Comparison of ENCODE assay signal across 9 cellular contexts in the genomic region with DNA sequence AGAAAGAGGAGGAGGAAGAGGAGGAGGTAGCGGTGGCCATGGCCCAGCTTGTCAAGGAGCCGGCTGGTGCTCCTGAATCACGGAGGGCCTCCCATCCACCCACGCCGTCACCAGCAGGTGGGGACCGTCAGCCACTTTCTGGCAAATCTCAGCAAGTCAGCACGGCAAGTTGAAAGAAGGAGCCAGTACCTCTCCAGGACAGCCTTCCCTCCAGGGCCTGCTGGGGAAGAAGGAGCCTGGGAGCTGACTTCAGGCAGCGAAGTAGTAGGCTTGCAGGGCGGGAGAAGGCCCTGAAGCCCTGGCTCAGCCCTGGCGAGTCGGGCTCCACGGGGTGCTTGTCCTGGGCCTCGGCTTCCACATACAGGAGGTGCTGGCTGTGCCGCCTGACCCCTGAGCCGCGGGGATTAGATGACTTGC.
DNase-seq lines count a peak whose midpoint lies in the region; ATAC-seq and TF ChIP-seq lines count a peak whose summit lies in the region.
"Had no signal": no experiment of that assay in that cellular context is flagged by ENCODE, and none has a peak within 500 bp of the region (broad histone marks: within the 10 kb centered on the region; RNA-seq: fewer than 3 reads in every experiment).

No MANE protein-coding gene starts in this region.

- POLR2A ChIA-PET in BJ (lab: Charles Lee) = interaction anchor here (0.6 kb wide), 1 partner anchor 240 kb away, joined by 7 read pairs; no protein-coding TSS in a partner anchor

- H3K4me3 Mint-ChIP-seq in activated CD8-positive, alpha-beta memory T cell treated with anti-CD3 and anti-CD28 coated beads, Interleukin-2, amount 10 ng/mL, durations not matched to agents 7 days and 5 days = no peak overlapping the region
- H3K4me3 Mint-ChIP-seq in nephron = no peak overlapping the region

- peak; percentile 70 for TF ChIP-seq CTCF in BJ (IDR thresholded peaks at IDR 0.05; ENCODE audit: insufficient read depth, low read depth, low read length)
- TF ChIP-seq CTCF in epithelial cell of esophagus (IDR thresholded peaks at IDR 0.05; ENCODE audit: insufficient read depth, low read depth, low read length, missing control alignments) = peak; percentile 71
- peak; percentile 52 to 67 (median 63) for TF ChIP-seq CTCF in nephron (IDR thresholded peaks at IDR 0.05; ENCODE audit: unreplicated experiment in 3 of 3)
- peak in 2 of 3 experiments; percentile 17 to 34 for TF ChIP-seq CTCF in testis (IDR thresholded peaks at IDR 0.05)

- DNase-seq in BJ (ENCODE audit: low read depth) (no peak), Karpas-422 (peak; percentile 89), epithelial cell of esophagus (ENCODE audit: low read depth) (peak; percentile 77), testis (peak; percentile 77), NCI-H1694 treated with DMSO at 0.1 percent for 48 hours (lab: John Stamatoyannopoulos, UW) (no peak)
- DNase-seq in activated CD8-positive, alpha-beta memory T cell treated with anti-CD3 and anti-CD28 coated beads, Interleukin-2, amount 10 ng/mL, durations not matched to agents 7 days and 5 days = peak; percentile 81

- no peak overlapping the region for H3K27ac ChIP-seq in Karpas-422 (ENCODE audit: low read length)
- H3K27ac ChIP-seq in testis = no peak overlapping the region

- peaks cover 15% of the 10 kb centered on the region for H3K27me3 Mint-ChIP-seq in activated CD8-positive, alpha-beta memory T cell treated with anti-CD3 and anti-CD28 coated beads, Interleukin-2, amount 10 ng/mL, durations not matched to agents 7 days and 5 days
- peaks cover 9% of the 10 kb centered on the region for H3K27me3 Mint-ChIP-seq in nephron (ENCODE audit: low read depth)

- H3K4me2 ChIP-seq in Karpas-422 (ENCODE audit: low read depth, low read length, poor library complexity, severe bottlenecking) = no peak overlapping the region

- peak; percentile 85 for ATAC-seq in activated CD8-positive, alpha-beta memory T cell treated with anti-CD3 and anti-CD28 coated beads, Interleukin-2, amount 10 ng/mL, durations not matched to agents 7 days and 5 days
- no peak for ATAC-seq in HG03097 (IDR thresholded peaks at IDR 0.05; ENCODE audit: low FRiP score, unreplicated experiment)

- H3K4me1 ChIP-seq in Karpas-422 (ENCODE audit: low read length) (peaks cover 20% of the 10 kb centered on the region), testis (peaks cover 4% of the 10 kb centered on the region)
- H3K4me1 ChIP-seq: HAP-1 had no signal

- intact Hi-C loops in testis (cut with DNase I; ENCODE audit: low total_unique reads) = no loop called here

- H4K20me1 ChIP-seq in Karpas-422 (ENCODE audit: insufficient read depth, low read depth, low read length) = no peaks in the 10 kb centered on the region

- H3K4me1 Mint-ChIP-seq in activated CD8-positive, alpha-beta memory T cell treated with anti-CD3 and anti-CD28 coated beads, Interleukin-2, amount 10 ng/mL, durations not matched to agents 7 days and 5 days = peaks cover 5% of the 10 kb centered on the region
- peaks cover 12% of the 10 kb centered on the region for H3K4me1 Mint-ChIP-seq in nephron

- H3K4me3 ChIP-seq in BJ (ENCODE audit: low read depth, low read length) = no peak overlapping the region
- no peak overlapping the region for H3K4me3 ChIP-seq in Karpas-422 (ENCODE audit: low read length)
- H3K4me3 ChIP-seq in epithelial cell of esophagus (ENCODE audit: low read length) = no peak overlapping the region
- H3K4me3 ChIP-seq in testis = no peak overlapping the region
- H3K4me3 ChIP-seq: HAP-1 had no signal

- H3K27me3 ChIP-seq in BJ (ENCODE audit: control insufficient read depth, insufficient read depth, low read length) = peaks cover 10% of the 10 kb centered on the region
- H3K27me3 ChIP-seq in Karpas-422 (ENCODE audit: low read length) = no peaks in the 10 kb centered on the region
- H3K27me3 ChIP-seq in testis = no peaks in the 10 kb centered on the region

- CTCF ChIA-PET in BJ (lab: Yijun Ruan, JAX) = interaction anchor here (0.6 to 7.1 kb wide), 24 partner anchors 9 to 537 kb away, joined by 3 to 107 read pairs (median 5); no protein-coding TSS in a partner anchor
- CTCF ChIA-PET in activated CD8-positive, alpha-beta memory T cell treated with anti-CD3 and anti-CD28 coated beads, Interleukin-2, amount 10 ng/mL, durations not matched to agents 7 days and 5 days (lab: Charles Lee) = interaction anchor here (0.7 to 4.6 kb wide), 14 partner anchors 8 to 305 kb away, joined by 3 to 50 read pairs (median 4); partner anchors contain the start of gene KLF13

- H3K9me2 ChIP-seq in Karpas-422 (replicated peaks; ENCODE audit: insufficient read depth, low read length) = no peaks in the 10 kb centered on the region

- H3K27ac Mint-ChIP-seq in activated CD8-positive, alpha-beta memory T cell treated with anti-CD3 and anti-CD28 coated beads, Interleukin-2, amount 10 ng/mL, durations not matched to agents 7 days and 5 days = no peak overlapping the region
- H3K27ac Mint-ChIP-seq in nephron = peak overlapping the region in 2 of 3 experiments; percentile 5 to 19

- H3K36me3 Mint-ChIP-seq in activated CD8-positive, alpha-beta memory T cell treated with anti-CD3 and anti-CD28 coated beads, Interleukin-2, amount 10 ng/mL, durations not matched to agents 7 days and 5 days = no peaks in the 10 kb centered on the region
- no peaks in the 10 kb centered on the region for H3K36me3 Mint-ChIP-seq in nephron (ENCODE audit: low read depth)

- H3K9ac ChIP-seq in Karpas-422 (ENCODE audit: low read length) = no peak overlapping the region

- H2AFZ ChIP-seq in Karpas-422 (ENCODE audit: low read length) = no peak overlapping the region

- H3K9me3 Mint-ChIP-seq in activated CD8-positive, alpha-beta memory T cell treated with anti-CD3 and anti-CD28 coated beads, Interleukin-2, amount 10 ng/mL, durations not matched to agents 7 days and 5 days (ENCODE audit: low read depth) = no peaks in the 10 kb centered on the region
- H3K9me3 Mint-ChIP-seq in nephron = peaks cover 2% of the 10 kb centered on the region

- TF ChIP-seq POLR2A in testis (IDR thresholded peaks at IDR 0.05) = no peak

- H3K36me3 ChIP-seq in BJ (ENCODE audit: control insufficient read depth, insufficient read depth, low read length) (no peaks in the 10 kb centered on the region), Karpas-422 (ENCODE audit: insufficient read depth, low read length) (no peaks in the 10 kb centered on the region), testis (ENCODE audit: low read depth, missing control alignments) (no peaks in the 10 kb centered on the region)
- H3K36me3 ChIP-seq: HAP-1 had no signal

- H3K79me2 ChIP-seq in Karpas-422 (ENCODE audit: low read length) = no peaks in the 10 kb centered on the region

- no peaks in the 10 kb centered on the region for H3K9me3 ChIP-seq in Karpas-422 (ENCODE audit: low read length)
- no peaks in the 10 kb centered on the region for H3K9me3 ChIP-seq in testis
- H3K9me3 ChIP-seq: HAP-1 had no signal

- WGBS in testis, 2 donors = 57 to 66% methylated on average over 9 to 15 of the region's 16 CpGs

Comparison
In these comparisons a context has a peak if more than half of its experiments do, and no peak if none do; other contexts are left out.
1. DNase-seq: peak in Karpas-422 (single experiment), activated CD8-positive, alpha-beta memory T cell treated with anti-CD3 and anti-CD28 coated beads, Interleukin-2, amount 10 ng/mL, durations not matched to agents 7 days and 5 days (single experiment), epithelial cell of esophagus (single experiment) and testis (single experiment); none in BJ (single experiment) and NCI-H1694 treated with DMSO at 0.1 percent for 48 hours (single experiment).
2. Peak in every context shown above with its lines, with median percentiles within 50 percentile points of each other: CTCF ChIP-seq.